ENCODE assay signal across 9 cellular contexts in genomic region chr5:149962040-149962439, GRCh38. TPM values are rescaled to one million over a fixed set of nuclear protein-coding genes. Genes with fewer than 3 reads are reported as not detected.
DNase-seq lines count a peak whose midpoint lies in the region; ATAC-seq, FAIRE-seq and TF ChIP-seq lines count a peak whose summit lies in the region.
"Had no signal": no experiment of that assay in that cellular context is flagged by ENCODE, and none has a peak within 500 bp of the region (broad histone marks: within the 10 kb centered on the region; RNA-seq: fewer than 3 reads in every experiment).

No MANE protein-coding gene starts in this region.

- no peak overlapping the region for H3K27ac ChIP-seq in CD8-positive, alpha-beta memory T cell (ENCODE audit: low read depth, low read length)
- H3K27ac ChIP-seq in SJCRH30: no peak overlapping the region
- no peak overlapping the region for H3K27ac ChIP-seq in pancreas

- peak in 1 of 5 donors; percentile 25 for DNase-seq in CD8-positive, alpha-beta memory T cell
- DNase-seq in HCEC 1CT: peak; percentile 65
- DNase-seq in SJCRH30: peak; percentile 43 to 69
- DNase-seq in epithelial cell of proximal tubule (ENCODE audit: low read depth): no peak
- DNase-seq in osteocyte (ENCODE audit: extremely low spot score, unreplicated experiment): no peak
- no peak for DNase-seq in pancreas
- DNase-seq: right cardiac atrium had no signal

- no peaks in the 10 kb centered on the region for H3K9me3 Mint-ChIP-seq in CD8-positive, alpha-beta memory T cell
- H3K9me3 Mint-ChIP-seq in osteocyte (ENCODE audit: unreplicated experiment): no peaks in the 10 kb centered on the region

- WGBS in pancreas, 2 donors: 75 to 76% methylated on average over 7 of the region's 7 CpGs

- no peaks in the 10 kb centered on the region for H3K27me3 ChIP-seq in CD8-positive, alpha-beta memory T cell (ENCODE audit: insufficient read depth, low read length, poor library complexity, severe bottlenecking)
- H3K27me3 ChIP-seq in SJCRH30 (no peaks in the 10 kb centered on the region), pancreas (no peaks in the 10 kb centered on the region)

- POLR2A ChIA-PET in CD8-positive, alpha-beta memory T cell (lab: Charles Lee): interaction anchor here (1.0 kb wide), 1 partner anchor 38 kb away, joined by 3 read pairs; the partner anchor contains the start of gene TIGD6

- FAIRE-seq in pancreas (lab: Jason Lieb, UNC): no peak

- no peaks in the 10 kb centered on the region for H3K9me3 ChIP-seq in CD8-positive, alpha-beta memory T cell (ENCODE audit: low read length)
- H3K9me3 ChIP-seq in SJCRH30 (replicated peaks) (no peaks in the 10 kb centered on the region), pancreas (no peaks in the 10 kb centered on the region)

- H3K27ac Mint-ChIP-seq in CD8-positive, alpha-beta memory T cell: peak overlapping the region in 6 of 8 donors; percentile 31 to 90 (median 81)
- peak overlapping the region; percentile 75 for H3K27ac Mint-ChIP-seq in osteocyte (ENCODE audit: unreplicated experiment)

- H3K27me3 Mint-ChIP-seq in CD8-positive, alpha-beta memory T cell: no peaks in the 10 kb centered on the region
- H3K27me3 Mint-ChIP-seq in osteocyte (ENCODE audit: unreplicated experiment): no peaks in the 10 kb centered on the region

- CTCF ChIA-PET in CD8-positive, alpha-beta memory T cell (lab: Charles Lee): interaction anchor here (1.0 to 3.0 kb wide), 10 partner anchors 10 to 131 kb away, joined by 3 to 9 read pairs (median 4); partner anchors contain the start of genes HMGXB3 and TIGD6

- peaks cover 0 to 15% (median 6%) of the 10 kb centered on the region in 3 donors for H3K36me3 Mint-ChIP-seq in CD8-positive, alpha-beta memory T cell
- peaks cover under 1% of the 10 kb centered on the region for H3K36me3 Mint-ChIP-seq in osteocyte (ENCODE audit: unreplicated experiment)

- H3K4me3 Mint-ChIP-seq in CD8-positive, alpha-beta memory T cell: peak overlapping the region; percentile 91 to 98 (median 96)
- peak overlapping the region; percentile 88 for H3K4me3 Mint-ChIP-seq in osteocyte (ENCODE audit: unreplicated experiment)

- H3K4me1 ChIP-seq in CD8-positive, alpha-beta memory T cell (ENCODE audit: insufficient read depth, low read length): peaks cover 18% of the 10 kb centered on the region
- H3K4me1 ChIP-seq in SJCRH30 (peaks cover 22% of the 10 kb centered on the region), pancreas (peaks cover 0 to 10% (median 6%) of the 10 kb centered on the region in 3 donors)

- intact Hi-C loops in pancreas (cut with DNase I): no loop called here

- ATAC-seq in HG03135 (IDR thresholded peaks at IDR 0.05; ENCODE audit: unreplicated experiment): no peak
- ATAC-seq in pancreas: no peak
- no peak for ATAC-seq in GM18520 (IDR thresholded peaks at IDR 0.05; ENCODE audit: unreplicated experiment)

- H3K36me3 ChIP-seq in CD8-positive, alpha-beta memory T cell (ENCODE audit: insufficient read depth, low read length): no peaks in the 10 kb centered on the region
- H3K36me3 ChIP-seq in SJCRH30 (0 out of 2 replicates have a peak, but pooled peaks cover 3% of the 10 kb centered on the region), pancreas (no peaks in the 10 kb centered on the region)

- TF ChIP-seq CTCF in epithelial cell of proximal tubule (conservative IDR thresholded peaks at IDR 0.05; ENCODE audit: low read depth, low read length): peak; percentile 76
- peak; percentile 73 for TF ChIP-seq CTCF in osteocyte (IDR thresholded peaks at IDR 0.05)
- peak in 2 of 4 donors; percentile 9 to 20 for TF ChIP-seq CTCF in pancreas (IDR thresholded peaks at IDR 0.05)

- peaks cover 29 to 51% (median 42%) of the 10 kb centered on the region in 3 donors for H3K4me1 Mint-ChIP-seq in CD8-positive, alpha-beta memory T cell
- peaks cover 43% of the 10 kb centered on the region for H3K4me1 Mint-ChIP-seq in osteocyte (ENCODE audit: unreplicated experiment)

- no peak overlapping the region for H3K4me3 ChIP-seq in CD8-positive, alpha-beta memory T cell (ENCODE audit: low read length)
- H3K4me3 ChIP-seq in SJCRH30: peak overlapping the region; percentile 76; the same call in 1 of the 2 replicates
- H3K4me3 ChIP-seq in epithelial cell of proximal tubule (ENCODE audit: low read depth, low read length): peak overlapping the region; percentile 87
- no peak overlapping the region for H3K4me3 ChIP-seq in pancreas

RNA-seq across cellular contexts. Expression of gene SLC26A2, which starts 1.5 kb away (rescaled TPM):
- total RNA-seq in CD8-positive, alpha-beta memory T cell: 10 to 100 TPM in 1 of 2 experiments, 1 to 10 TPM in 1; 9.7 to 10.2 TPM
- 4.6 TPM for polyA plus RNA-seq in CD8-positive, alpha-beta memory T cell
- total RNA-seq in SJCRH30 (2014; rRNA removed; shearing (Covaris generic)): 51.5 and 52.4 TPM in 2 replicates
- 10.3 and 11.9 TPM in 2 replicates for total RNA-seq in epithelial cell of proximal tubule
- total RNA-seq in osteocyte: 39.7 and 41.8 TPM in 2 replicates
- 1 to 10 TPM; 3.1 to 7.4 (median 4.4) TPM for total RNA-seq in pancreas
- polyA plus RNA-seq in pancreas: 1 to 10 TPM; 1.1 to 3.0 TPM

RNA-seq across cellular contexts. Expression of gene PDE6A, which starts 17.4 kb away (rescaled TPM):
- total RNA-seq in CD8-positive, alpha-beta memory T cell: not detected
- polyA plus RNA-seq in CD8-positive, alpha-beta memory T cell: not detected
- total RNA-seq in SJCRH30 (2014; rRNA removed; shearing (Covaris generic)): 0.28 and 0.47 TPM in 2 replicates
- total RNA-seq in epithelial cell of proximal tubule: not detected in 2 replicates
- not detected in 2 replicates for total RNA-seq in osteocyte
- not detected for total RNA-seq in pancreas
- not detected for polyA plus RNA-seq in pancreas

RNA-seq across cellular contexts. Expression of gene TIGD6, which starts 38.4 kb away (rescaled TPM):
- 1 to 10 TPM; 3.0 to 3.1 TPM for total RNA-seq in CD8-positive, alpha-beta memory T cell
- 1.5 TPM for polyA plus RNA-seq in CD8-positive, alpha-beta memory T cell
- total RNA-seq in SJCRH30 (2014; rRNA removed; shearing (Covaris generic)): 3.7 and 3.8 TPM in 2 replicates
- total RNA-seq in epithelial cell of proximal tubule (0.75 and 3.8 TPM in 2 replicates), osteocyte (5.6 and 5.9 TPM in 2 replicates), pancreas (1 to 10 TPM; 1.5 to 3.6 (median 2.0) TPM)
- polyA plus RNA-seq in pancreas: 1 to 10 TPM; 2.3 to 2.6 TPM

RNA-seq across cellular contexts. Expression of gene HMGXB3, which starts 38.5 kb away (rescaled TPM):
- total RNA-seq in CD8-positive, alpha-beta memory T cell: 10 to 100 TPM; 36.8 to 40.7 TPM
- 15.3 TPM for polyA plus RNA-seq in CD8-positive, alpha-beta memory T cell
- total RNA-seq in SJCRH30 (2014; rRNA removed; shearing (Covaris generic)): 26.0 and 28.0 TPM in 2 replicates
- total RNA-seq in epithelial cell of proximal tubule (28.4 and 29.1 TPM in 2 replicates), osteocyte (54.6 and 58.6 TPM in 2 replicates), pancreas (10 to 100 TPM in 4 of 6 donors, 1 to 10 TPM in 2; 8.6 to 16.4 (median 10.7) TPM)
- 10 to 100 TPM; 20.7 to 21.4 TPM for polyA plus RNA-seq in pancreas

Comparison
In these comparisons a context has a peak if more than half of its experiments do, and no peak if none do; other contexts are left out.
1. DNase-seq: peak in HCEC 1CT (single experiment) and SJCRH30 (2 of 2); none in epithelial cell of proximal tubule (single experiment), osteocyte (single experiment) and pancreas (0 of 6).
2. H3K4me3 ChIP-seq: peak in SJCRH30 (single experiment) and epithelial cell of proximal tubule (single experiment); none in CD8-positive, alpha-beta memory T cell (single experiment) and pancreas (0 of 4).